Comparison of ENCODE assay signal across 20 cellular contexts in genomic region chr12:89966495-89967240, GRCh38.
A peak's percentile ranks its signal among the peaks of the same experiment; 100 is the strongest.
DNase-seq lines count a peak whose midpoint lies in the region; ATAC-seq, FAIRE-seq and TF ChIP-seq lines count a peak whose summit lies in the region.
"Had no signal": no experiment of that assay in that cellular context is flagged by ENCODE, and none has a peak within 500 bp of the region (broad histone marks: within the 10 kb centered on the region; RNA-seq: fewer than 3 reads in every experiment).

No MANE protein-coding gene starts in this region.

- no peak overlapping the region for H2BK20ac ChIP-seq in H9 (ENCODE audit: low read depth, low read length, poor library complexity, severe bottlenecking)

- no peak overlapping the region for H2BK5ac ChIP-seq in H9 (ENCODE audit: insufficient read length, low read length)

- H2AK5ac ChIP-seq in H9 (ENCODE audit: insufficient read length, low read length) = no peak overlapping the region

- no peaks in the 10 kb centered on the region for H4K20me1 ChIP-seq in H9 (ENCODE audit: control insufficient read depth, insufficient read depth, insufficient read length)
- H4K20me1 ChIP-seq in OCI-LY3 (ENCODE audit: insufficient read depth, low read length) = no peaks in the 10 kb centered on the region
- H4K20me1 ChIP-seq: BLaER1 treated with 17β-estradiol and CSF1 and Interleukin-3, amounts not matched to agents 10 nM and 100 nM had no signal

- no peak overlapping the region for H4K91ac ChIP-seq in H9 (ENCODE audit: insufficient read length, low read depth, low read length)

- H3K79me2 ChIP-seq in H9 (ENCODE audit: insufficient read depth, low read length) = no peaks in the 10 kb centered on the region
- no peaks in the 10 kb centered on the region for H3K79me2 ChIP-seq in OCI-LY3 (ENCODE audit: low read length)

- no peak overlapping the region for H3T11ph ChIP-seq in H9 (ENCODE audit: low read length)

- no peak overlapping the region for H3K9ac ChIP-seq in H9 (ENCODE audit: extremely low read depth, insufficient read length, low read length)
- H3K9ac ChIP-seq in OCI-LY3 (ENCODE audit: low read length) = peak overlapping the region; percentile 9; the same call in 1 of the 2 replicates
- H3K9ac ChIP-seq in iPS-20b (ENCODE audit: low read depth, low read length) = no peak overlapping the region
- H3K9ac ChIP-seq: BLaER1 treated with 17β-estradiol and CSF1 and Interleukin-3, amounts not matched to agents 10 nM and 100 nM; GM23248 had no signal

- H3K9me3 Mint-ChIP-seq in H9 = no peaks in the 10 kb centered on the region
- H3K9me3 Mint-ChIP-seq: CD4-positive, alpha-beta T cell had no signal

- H3K9me3 ChIP-seq in H9 (ENCODE audit: control insufficient read depth, low read depth, low read length) (no peaks in the 10 kb centered on the region), OCI-LY3 (ENCODE audit: insufficient read depth, low read length) (no peaks in the 10 kb centered on the region), iPS-20b (ENCODE audit: insufficient read depth, low read depth, low read length) (no peaks in the 10 kb centered on the region)
- H3K9me3 ChIP-seq: BLaER1 treated with 17β-estradiol and CSF1 and Interleukin-3, amounts not matched to agents 10 nM and 100 nM; HAP-1 had no signal

- no peak overlapping the region for H4K8ac ChIP-seq in H9 (replicated peaks; ENCODE audit: insufficient read length, low read depth, low read length)

- H3K56ac ChIP-seq in H9 (ENCODE audit: insufficient read length, low read depth, low read length) = no peak overlapping the region

- H3K4me2 ChIP-seq in H9 (ENCODE audit: insufficient read depth, insufficient read length, low read length) = no peak overlapping the region
- peak overlapping the region; percentile 59 for H3K4me2 ChIP-seq in OCI-LY3 (ENCODE audit: low read length)
- H3K4me2 ChIP-seq: BLaER1 treated with 17β-estradiol and CSF1 and Interleukin-3, amounts not matched to agents 10 nM and 100 nM had no signal

- H3K36me3 Mint-ChIP-seq in H9 (ENCODE audit: insufficient read depth in 1 of 3, low read depth in 3 of 3) = no peaks in the 10 kb centered on the region

- peak overlapping the region in 2 of 3 experiments; percentile 49 to 52; a peak in 2 of 7 replicates for H3K27ac Mint-ChIP-seq in H9
- H3K27ac Mint-ChIP-seq: CD4-positive, alpha-beta T cell had no signal

- peaks cover 17 to 23% of the 10 kb centered on the region in 2 experiments for H3K4me1 Mint-ChIP-seq in H9

- ATAC-seq in left lobe of liver (no peak), HG02981 (IDR thresholded peaks at IDR 0.05; ENCODE audit: unreplicated experiment) (no peak)

- in situ Hi-C loops in G401 (cut with HindIII; ENCODE audit: low sequenced_read_pairs) = no loop called here

- no peak overlapping the region for H3K27ac ChIP-seq in H9 (ENCODE audit: insufficient read length, low read depth, low read length)
- H3K27ac ChIP-seq in OCI-LY3 (ENCODE audit: low read length) = peak overlapping the region; percentile 36; the same call in 1 of the 2 replicates
- no peak overlapping the region for H3K27ac ChIP-seq in iPS-20b (ENCODE audit: low read length)
- H3K27ac ChIP-seq: BLaER1 treated with 17β-estradiol and CSF1 and Interleukin-3, amounts not matched to agents 10 nM and 100 nM; GM23248 had no signal

- H3K23me2 ChIP-seq in H9 (ENCODE audit: insufficient read length, low read depth, low read length, poor library complexity, severe bottlenecking) = no peaks in the 10 kb centered on the region

- H3K4ac ChIP-seq in H9 (ENCODE audit: low read depth, low read length) = no peak overlapping the region

- no peak overlapping the region for H2BK15ac ChIP-seq in H9 (ENCODE audit: low read depth, low read length)

- H3K14ac ChIP-seq in H9 (ENCODE audit: insufficient read depth, low read length) = no peak overlapping the region

- H2AFZ ChIP-seq in H9 (ENCODE audit: low read length) = no peak overlapping the region
- no peak overlapping the region for H2AFZ ChIP-seq in OCI-LY3 (ENCODE audit: low read depth, low read length)
- H2AFZ ChIP-seq: GM23248 had no signal

- TF ChIP-seq POLR2A in GM12891 (IDR thresholded peaks at IDR 0.05; ENCODE audit: low read depth, low read length) = no peak

- FAIRE-seq in GM12891 (lab: Jason Lieb, UNC) = peak; percentile 20
- FAIRE-seq: HTR-8/SVneo had no signal

- H3K36me3 ChIP-seq in OCI-LY3 (replicated peaks; ENCODE audit: low read depth, low read length) = no peaks in the 10 kb centered on the region
- H3K36me3 ChIP-seq in iPS-20b (ENCODE audit: insufficient read depth, low read depth, low read length) = no peaks in the 10 kb centered on the region
- H3K36me3 ChIP-seq: BLaER1 treated with 17β-estradiol and CSF1 and Interleukin-3, amounts not matched to agents 10 nM and 100 nM; HAP-1 had no signal

- H3K4me1 ChIP-seq in H9 (ENCODE audit: insufficient read depth, low read length) = peaks cover 9% of the 10 kb centered on the region
- H3K4me1 ChIP-seq in OCI-LY3 (ENCODE audit: low read length) = peaks cover 27% of the 10 kb centered on the region
- H3K4me1 ChIP-seq in iPS-20b (ENCODE audit: insufficient read depth, low read length) = peaks cover 14% of the 10 kb centered on the region

- DNase-seq in GM12891 (ENCODE audit: insufficient read length, low spot score) = no peak
- no peak for DNase-seq in H9
- no peak for DNase-seq in left lobe of liver (ENCODE audit: low spot score)
- DNase-seq in central memory CD4-positive, alpha-beta T cell = no peak
- no peak for DNase-seq in G401 (ENCODE audit: low spot score)
- DNase-seq: ACHN; Calu3; CD4-positive, alpha-beta T cell; DMS79 treated with DMSO at 0.1 percent for 48 hours; EL; GDM1; GM23248; IMR-90; KBM-7 had no signal

- H3K4me3 ChIP-seq in OCI-LY3 (ENCODE audit: low read length) (peak overlapping the region; percentile 7), iPS-20b (ENCODE audit: low read length) (0 out of 2 replicates have a peak overlapping the region, but pooled peaks have one; percentile 24)
- H3K4me3 ChIP-seq: BLaER1 treated with 17β-estradiol and CSF1 and Interleukin-3, amounts not matched to agents 10 nM and 100 nM; GM23248; HAP-1 had no signal

- no peaks in the 10 kb centered on the region for H3K79me1 ChIP-seq in H9 (ENCODE audit: insufficient read depth, low read depth, low read length, poor library complexity, severe bottlenecking)

- H3K4me3 Mint-ChIP-seq in H9 = no peak overlapping the region
- H3K4me3 Mint-ChIP-seq: CD4-positive, alpha-beta T cell had no signal

- TF ChIP-seq CTCF in H9 (conservative IDR thresholded peaks at IDR 0.05) (no peak), OCI-LY3 (IDR thresholded peaks at IDR 0.05; ENCODE audit: low read depth, low read length) (no peak)

- H2BK120ac ChIP-seq in H9 (ENCODE audit: low read depth, low read length, poor library complexity, severe bottlenecking) = no peak overlapping the region

- H2BK12ac ChIP-seq in H9 (ENCODE audit: insufficient read length, low read depth, low read length) = no peak overlapping the region

- H3K23ac ChIP-seq in H9 (ENCODE audit: insufficient read length, low read depth, low read length) = no peak overlapping the region

- no peak overlapping the region for H3K18ac ChIP-seq in H9 (ENCODE audit: insufficient read length, low read depth, low read length)

- no peaks in the 10 kb centered on the region for H3K27me3 Mint-ChIP-seq in H9 (ENCODE audit: low read depth)
- H3K27me3 Mint-ChIP-seq: CD4-positive, alpha-beta T cell had no signal

- H4K5ac ChIP-seq in H9 (ENCODE audit: insufficient read length, low read depth, low read length) = no peak overlapping the region

- no peaks in the 10 kb centered on the region for H3K27me3 ChIP-seq in H9 (ENCODE audit: insufficient read depth, low read length)
- no peaks in the 10 kb centered on the region for H3K27me3 ChIP-seq in OCI-LY3 (ENCODE audit: low read depth, low read length)
- H3K27me3 ChIP-seq in iPS-20b (ENCODE audit: insufficient read depth, low read length) = no peaks in the 10 kb centered on the region
- H3K27me3 ChIP-seq: BLaER1 treated with 17β-estradiol and CSF1 and Interleukin-3, amounts not matched to agents 10 nM and 100 nM had no signal

- no CpG with 5 or more reads among the region's 4 CpGs for WGBS in H9 (ENCODE audit: extremely low coverage, insufficient read length, low lambda C conversion rate)

TF ChIP-seq in GM12891, 5 proteins besides CTCF, POLR2A, EP300 and RAD21:
- TF ChIP-seq POLR2AphosphoS5 (IDR thresholded peaks at IDR 0.05; ENCODE audit: low read depth, low read length) = no peak
- no peak for TF ChIP-seq TAF1 (IDR thresholded peaks at IDR 0.05; ENCODE audit: low read depth, low read length)
- TF ChIP-seq POU2F2 (IDR thresholded peaks at IDR 0.05; ENCODE audit: low read depth, low read length) = no peak
- TF ChIP-seq SPI1 (IDR thresholded peaks at IDR 0.05; ENCODE audit: low read depth, low read length) = no peak
- TF ChIP-seq PAX5 (IDR thresholded peaks at IDR 0.05; ENCODE audit: insufficient read depth, low read length, severe bottlenecking) = no peak
TF ChIP-seq in GM12891: peak in this region for 0.
